In genomic region chr13:30711837-30712236, GRCh38 we compare ENCODE assay signal across 23 cellular contexts. TPM values are rescaled to one million over a fixed set of nuclear protein-coding genes. Genes with fewer than 3 reads are reported as not detected.
DNase-seq lines count a peak whose midpoint lies in the region; ATAC-seq and TF ChIP-seq lines count a peak whose summit lies in the region.
"Had no signal": no experiment of that assay in that cellular context is flagged by ENCODE, and none has a peak within 500 bp of the region (broad histone marks: within the 10 kb centered on the region; RNA-seq: fewer than 3 reads in every experiment).

No MANE protein-coding gene starts in this region.

- in situ Hi-C loops in brain microvascular endothelial cell (cut with HindIII; ENCODE audit: low pct_ligation_motif_present, low sequenced_read_pairs): no loop called here

- no peaks in the 10 kb centered on the region for H3K36me3 ChIP-seq in HEK293 (ENCODE audit: control insufficient read depth in 2 of 2, insufficient read depth in 1 of 2, low read length in 2 of 2)
- H3K36me3 ChIP-seq in brain microvascular endothelial cell (replicated peaks): no peaks in the 10 kb centered on the region
- no peaks in the 10 kb centered on the region for H3K36me3 ChIP-seq in mesodermal cell (ENCODE audit: control insufficient read depth, insufficient read depth, low read length)

- H3K27ac ChIP-seq in HEK293 (ENCODE audit: extremely low read depth, low read depth, low read length): no peak overlapping the region
- peak overlapping the region; percentile 1 for H3K27ac ChIP-seq in brain microvascular endothelial cell
- peak overlapping the region; percentile 23 for H3K27ac ChIP-seq in mesodermal cell (ENCODE audit: low read depth, low read length, severe bottlenecking)
- H3K27ac ChIP-seq: C4-2B, KMS-11, PC-9, RWPE1 had no signal

- H3K4me1 ChIP-seq in HEK293 (ENCODE audit: control insufficient read depth, insufficient read depth, low read length): no peaks in the 10 kb centered on the region
- H3K4me1 ChIP-seq in mesodermal cell (ENCODE audit: control insufficient read depth, insufficient read depth, low read length, poor library complexity, severe bottlenecking): peaks cover 27% of the 10 kb centered on the region

- no peak overlapping the region for H3K4me3 ChIP-seq in HEK293 (ENCODE audit: low read depth, low read length)
- H3K4me3 ChIP-seq in brain microvascular endothelial cell (ENCODE audit: low read depth, low read length): no peak overlapping the region
- H3K4me3 ChIP-seq in mesodermal cell (ENCODE audit: extremely low read depth, insufficient read depth, low read length, poor library complexity, severe bottlenecking): no peak overlapping the region
- H3K4me3 ChIP-seq: PC-9 had no signal

- H3K27ac Mint-ChIP-seq in activated CD4-positive, alpha-beta T cell treated with anti-CD3 and anti-CD28 coated beads, Interleukin-2, amount 10 ng/mL, durations not matched to agents 24 days and 14 days: peak overlapping the region; percentile 41
- no peak overlapping the region for H3K27ac Mint-ChIP-seq in activated CD4-positive, alpha-beta T cell treated with anti-CD3 and anti-CD28 coated beads for 36 hours
- no peak overlapping the region for H3K27ac Mint-ChIP-seq in activated naive CD4-positive, alpha-beta T cell treated with anti-CD3 and anti-CD28 coated beads for 36 hours
- no peak overlapping the region; the same call in 1 of the 2 replicates for H3K27ac Mint-ChIP-seq in HFFc6

- H3K9me3 ChIP-seq in HEK293 (ENCODE audit: control insufficient read depth, insufficient read depth, low read depth, low read length): no peaks in the 10 kb centered on the region
- H3K9me3 ChIP-seq in mesodermal cell (ENCODE audit: control insufficient read depth, low read length): no peaks in the 10 kb centered on the region

- no peak for DNase-seq in activated CD4-positive, alpha-beta T cell treated with anti-CD3 and anti-CD28 coated beads, Interleukin-2, amount 10 ng/mL, durations not matched to agents 24 days and 14 days
- DNase-seq in activated CD4-positive, alpha-beta T cell treated with anti-CD3 and anti-CD28 coated beads for 36 hours: no peak
- DNase-seq in brain microvascular endothelial cell (no peak), HFFc6 (no peak)
- no peak for DNase-seq in activated naive CD4-positive, alpha-beta T cell treated with anti-CD3 and anti-CD28 coated beads for 36 hours
- DNase-seq: 8988T, AML-193, DMS79, H7, NCI-H1092 treated with DMSO at 0.1 percent for 48 hours, NCI-H1436 treated with DMSO at 0.1 percent for 48 hours, NCI-H2029, NCI-H2227 treated with DMSO at 0.1 percent for 48 hours, NCI-H510A treated with DMSO at 0.1 percent for 48 hours, NCI-H748 treated with DMSO at 0.1 percent for 48 hours, SIG-M5 had no signal

- no peak overlapping the region for H3K4me3 Mint-ChIP-seq in activated CD4-positive, alpha-beta T cell treated with anti-CD3 and anti-CD28 coated beads, Interleukin-2, amount 10 ng/mL, durations not matched to agents 24 days and 14 days
- H3K4me3 Mint-ChIP-seq in activated CD4-positive, alpha-beta T cell treated with anti-CD3 and anti-CD28 coated beads for 36 hours: no peak overlapping the region
- no peak overlapping the region for H3K4me3 Mint-ChIP-seq in activated naive CD4-positive, alpha-beta T cell treated with anti-CD3 and anti-CD28 coated beads for 36 hours
- H3K4me3 Mint-ChIP-seq in HFFc6: no peak overlapping the region

- WGBS in mesodermal cell (ENCODE audit: insufficient coverage in 2 of 2), 2 experiments: 95 to 96% methylated on average over 4 to 6 of the region's 6 CpGs

- intact Hi-C loops in activated CD4-positive, alpha-beta T cell treated with anti-CD3 and anti-CD28 coated beads, Interleukin-2, amount 10 ng/mL, durations not matched to agents 24 days and 14 days (cut with micrococcal nuclease): loop anchor here (1.0 kb wide), 1 partner anchor 28 kb away; no protein-coding TSS in a partner anchor
- intact Hi-C loops in activated CD4-positive, alpha-beta T cell treated with anti-CD3 and anti-CD28 coated beads for 36 hours (cut with DNase I, micrococcal nuclease): loop anchor here (2.0 kb wide), 2 partner anchors 29 to 37 kb away; no protein-coding TSS in a partner anchor
- intact Hi-C loops in activated naive CD4-positive, alpha-beta T cell treated with anti-CD3 and anti-CD28 coated beads for 36 hours (cut with micrococcal nuclease): loop anchor here (1.0 kb wide), 2 partner anchors 28 to 32 kb away; no protein-coding TSS in a partner anchor

- TF ChIP-seq CTCF in HEK293 (tag by site-specific recombination; IDR thresholded peaks at IDR 0.05): no peak
- TF ChIP-seq CTCF in brain microvascular endothelial cell (IDR thresholded peaks at IDR 0.05; ENCODE audit: low read depth, low read length, missing control alignments): no peak
- TF ChIP-seq CTCF in HFFc6 (IDR thresholded peaks at IDR 0.05): no peak

- no peaks in the 10 kb centered on the region for H3K36me3 Mint-ChIP-seq in activated CD4-positive, alpha-beta T cell treated with anti-CD3 and anti-CD28 coated beads, Interleukin-2, amount 10 ng/mL, durations not matched to agents 24 days and 14 days (ENCODE audit: low read depth)
- no peaks in the 10 kb centered on the region for H3K36me3 Mint-ChIP-seq in activated CD4-positive, alpha-beta T cell treated with anti-CD3 and anti-CD28 coated beads for 36 hours (ENCODE audit: low read depth)
- H3K36me3 Mint-ChIP-seq in activated naive CD4-positive, alpha-beta T cell treated with anti-CD3 and anti-CD28 coated beads for 36 hours (ENCODE audit: low read depth): no peaks in the 10 kb centered on the region
- H3K36me3 Mint-ChIP-seq in HFFc6 (ENCODE audit: low read depth): no peaks in the 10 kb centered on the region

- H3K4me1 Mint-ChIP-seq in activated CD4-positive, alpha-beta T cell treated with anti-CD3 and anti-CD28 coated beads, Interleukin-2, amount 10 ng/mL, durations not matched to agents 24 days and 14 days: peaks cover 18% of the 10 kb centered on the region
- peaks cover 12% of the 10 kb centered on the region for H3K4me1 Mint-ChIP-seq in activated CD4-positive, alpha-beta T cell treated with anti-CD3 and anti-CD28 coated beads for 36 hours
- peaks cover 4% of the 10 kb centered on the region for H3K4me1 Mint-ChIP-seq in activated naive CD4-positive, alpha-beta T cell treated with anti-CD3 and anti-CD28 coated beads for 36 hours (ENCODE audit: low read depth)
- peaks cover 38% of the 10 kb centered on the region for H3K4me1 Mint-ChIP-seq in HFFc6 (ENCODE audit: low read depth)

- no peaks in the 10 kb centered on the region for H3K27me3 ChIP-seq in brain microvascular endothelial cell (replicated peaks)

- CTCF ChIA-PET in activated CD4-positive, alpha-beta T cell treated with anti-CD3 and anti-CD28 coated beads for 36 hours (lab: Charles Lee): no interaction called here
- CTCF ChIA-PET in HEK293 (lab: Yijun Ruan, JAX): no interaction called here
- CTCF ChIA-PET in activated naive CD4-positive, alpha-beta T cell treated with anti-CD3 and anti-CD28 coated beads for 36 hours (lab: Charles Lee): interaction anchor here (0.6 kb wide), 1 partner anchor 209 kb away, joined by 5 read pairs; no protein-coding TSS in a partner anchor

- no peak for ATAC-seq in activated CD4-positive, alpha-beta T cell treated with anti-CD3 and anti-CD28 coated beads for 36 hours
- no peak for ATAC-seq in HG03432 (IDR thresholded peaks at IDR 0.05; ENCODE audit: unreplicated experiment)

- POLR2A ChIA-PET in activated CD4-positive, alpha-beta T cell treated with anti-CD3 and anti-CD28 coated beads for 36 hours (lab: Charles Lee): no interaction called here
- POLR2A ChIA-PET in HEK293 (lab: Yijun Ruan, JAX): no interaction called here

- no peaks in the 10 kb centered on the region for H3K9me3 Mint-ChIP-seq in activated CD4-positive, alpha-beta T cell treated with anti-CD3 and anti-CD28 coated beads, Interleukin-2, amount 10 ng/mL, durations not matched to agents 24 days and 14 days
- no peaks in the 10 kb centered on the region for H3K9me3 Mint-ChIP-seq in activated CD4-positive, alpha-beta T cell treated with anti-CD3 and anti-CD28 coated beads for 36 hours (ENCODE audit: low read depth)
- no peaks in the 10 kb centered on the region for H3K9me3 Mint-ChIP-seq in activated naive CD4-positive, alpha-beta T cell treated with anti-CD3 and anti-CD28 coated beads for 36 hours
- H3K9me3 Mint-ChIP-seq in HFFc6: no peaks in the 10 kb centered on the region

- H3K27me3 Mint-ChIP-seq in activated CD4-positive, alpha-beta T cell treated with anti-CD3 and anti-CD28 coated beads, Interleukin-2, amount 10 ng/mL, durations not matched to agents 24 days and 14 days: peaks cover 5% of the 10 kb centered on the region
- H3K27me3 Mint-ChIP-seq in activated CD4-positive, alpha-beta T cell treated with anti-CD3 and anti-CD28 coated beads for 36 hours: peaks cover 4% of the 10 kb centered on the region
- peaks cover 2% of the 10 kb centered on the region for H3K27me3 Mint-ChIP-seq in activated naive CD4-positive, alpha-beta T cell treated with anti-CD3 and anti-CD28 coated beads for 36 hours (ENCODE audit: low read depth)
- no peaks in the 10 kb centered on the region; the same call in 1 of the 2 replicates for H3K27me3 Mint-ChIP-seq in HFFc6 (ENCODE audit: insufficient read depth)

TF ChIP-seq in HEK293, 187 proteins besides CTCF, POLR2A, EP300 and RAD21:
- no peak for TF ChIP-seq ZNF202 (tag by site-specific recombination; IDR thresholded peaks at IDR 0.05; ENCODE audit: borderline replicate concordance)
- TF ChIP-seq ZNF394 (tag by site-specific recombination; IDR thresholded peaks at IDR 0.05; ENCODE audit: borderline replicate concordance): peak; percentile 34; the same call in 1 of the 2 replicates

RNA-seq across cellular contexts. Expression of gene ALOX5AP, which starts 23.5 kb away (rescaled TPM):
- 33.3 and 33.4 TPM in 2 replicates for total RNA-seq in activated CD4-positive, alpha-beta T cell treated with anti-CD3 and anti-CD28 coated beads, Interleukin-2, amount 10 ng/mL, durations not matched to agents 24 days and 14 days
- total RNA-seq in activated CD4-positive, alpha-beta T cell treated with anti-CD3 and anti-CD28 coated beads for 36 hours: 10 to 100 TPM; 24.9 to 29.6 TPM
- polyA plus RNA-seq in mesodermal cell (2013, experiment 1 of 2): 0.33 TPM
- 0.61 TPM for polyA plus RNA-seq in mesodermal cell (2013, experiment 2 of 2)
- 10 to 100 TPM; 21.3 to 21.7 TPM for total RNA-seq in activated naive CD4-positive, alpha-beta T cell treated with anti-CD3 and anti-CD28 coated beads for 36 hours
- not detected for total RNA-seq in HFFc6 (2021; fragmentation: NEBNext Ultra II Directional; extraction: Animal tissue kit (Norgen Biotek cat#: 25700))
- total RNA-seq: H7, PC-9 had no signal

Comparison
In these comparisons a context has a peak if more than half of its experiments do, and no peak if none do; other contexts are left out.
1. RNA of gene ALOX5AP, which starts 23.5 kb away (total RNA-seq): 33.3 to 33.4 TPM in activated CD4-positive, alpha-beta T cell treated with anti-CD3 and anti-CD28 coated beads, Interleukin-2, amount 10 ng/mL, durations not matched to agents 24 days and 14 days, 24.9 to 29.6 TPM in activated CD4-positive, alpha-beta T cell treated with anti-CD3 and anti-CD28 coated beads for 36 hours and 21.3 to 21.7 TPM in activated naive CD4-positive, alpha-beta T cell treated with anti-CD3 and anti-CD28 coated beads for 36 hours; not detected in HFFc6; every median in the first group is over 10 times any median in the second.